Comparison of ENCODE assay signal across 8 cellular contexts in genomic region chr1:110339040-110339426, GRCh38. TPM values are rescaled to one million over a fixed set of nuclear protein-coding genes. Genes with fewer than 3 reads are reported as not detected.
DNase-seq lines count a peak whose midpoint lies in the region; ATAC-seq and TF ChIP-seq lines count a peak whose summit lies in the region.

Gene RBM15 (plus strand): TSS chr1:110339377. CDS start chr1:110339406, 29 bp downstream.

- ATAC-seq in GM21717 (IDR thresholded peaks at IDR 0.05; ENCODE audit: unreplicated experiment): peak; percentile 69

- no peak for TF ChIP-seq RAD21 in Ishikawa (IDR thresholded peaks at IDR 0.05; ENCODE audit: low read depth)

- peak; percentile 100 for DNase-seq in DMS 273 (lab: John Stamatoyannopoulos, UW; ENCODE audit: unreplicated experiment)
- DNase-seq in OCI-M1 (lab: John Stamatoyannopoulos, UW): peak; percentile 100
- DNase-seq in activated T-cell treated with anti-CD3 and anti-CD28 coated beads for 4 hours: peak; percentile 93
- peak; percentile 100 for DNase-seq in erythroblast (lab: John Stamatoyannopoulos, UW)
- peak; percentile 100 for DNase-seq in mucosa of gallbladder (ENCODE audit: low spot score)
- peak; percentile 89 for DNase-seq in stimulated activated CD8-positive, alpha-beta memory T cell treated with anti-CD3 and anti-CD28 coated beads, Interleukin-4, amount 100 ng/mL, for 24 hours (ENCODE audit: low read depth)

- TF ChIP-seq EP300 in Ishikawa (IDR thresholded peaks at IDR 0.05; ENCODE audit: borderline replicate concordance): no peak

- TF ChIP-seq POLR2A in erythroblast (IDR thresholded peaks at IDR 0.05; ENCODE audit: low read length): no peak

TF ChIP-seq in Ishikawa, 13 proteins besides CTCF, POLR2A, EP300 and RAD21:
- TF ChIP-seq USF1 (IDR thresholded peaks at IDR 0.05) (peak; percentile 97), TEAD4 (IDR thresholded peaks at IDR 0.05) (no peak), FOXM1 (IDR thresholded peaks at IDR 0.05; ENCODE audit: borderline replicate concordance, low read depth) (0 out of 2 replicates have a peak, but pooled peaks have one; percentile 48), ZBTB7A (IDR thresholded peaks at IDR 0.05; ENCODE audit: low read depth) (no peak), EGR1 (IDR thresholded peaks at IDR 0.05) (no peak), NFIC (IDR thresholded peaks at IDR 0.05) (no peak)

RNA-seq across cellular contexts. Expression of gene RBM15, which starts in this region (rescaled TPM):
- total RNA-seq in mucosa of gallbladder: 23.8 TPM

Comparison
In these comparisons a context has a peak if more than half of its experiments do, and no peak if none do; other contexts are left out.
1. Peak in every context shown above with its lines: DNase-seq and ATAC-seq.